1 cellular context compared by ENCODE assay signal in genomic region chr2:120861576-120862191, GRCh38.
TF ChIP-seq lines count a peak whose summit lies in the region.

No MANE protein-coding gene starts in this region.

TF ChIP-seq in GM23338, 12 proteins besides CTCF, POLR2A, EP300 and RAD21 (continued from another document):
- TF ChIP-seq ZNF331 (CRISPR knock-in tag; IDR thresholded peaks at IDR 0.05; ENCODE audit: low read depth) (no peak), CREB1 (CRISPR knock-in tag; IDR thresholded peaks at IDR 0.05; ENCODE audit: low read depth) (no peak), REST (IDR thresholded peaks at IDR 0.05; ENCODE audit: unreplicated experiment) (no peak), POLR2AphosphoS5 (IDR thresholded peaks at IDR 0.05; ENCODE audit: low read depth) (no peak), ETS1 (IDR thresholded peaks at IDR 0.05) (no peak), JUNB (IDR thresholded peaks at IDR 0.05; ENCODE audit: unreplicated experiment) (no peak), NANOG (IDR thresholded peaks at IDR 0.05; ENCODE audit: borderline replicate concordance) (no peak), EZH2 (IDR thresholded peaks at IDR 0.05; ENCODE audit: low read depth, unreplicated experiment) (no peak), EZH2phosphoT487 (IDR thresholded peaks at IDR 0.05; ENCODE audit: unreplicated experiment) (no peak), STAT1 (IDR thresholded peaks at IDR 0.05; ENCODE audit: unreplicated experiment) (no peak)
